Comparison of ENCODE assay signal across 20 cellular contexts in the genomic region with DNA sequence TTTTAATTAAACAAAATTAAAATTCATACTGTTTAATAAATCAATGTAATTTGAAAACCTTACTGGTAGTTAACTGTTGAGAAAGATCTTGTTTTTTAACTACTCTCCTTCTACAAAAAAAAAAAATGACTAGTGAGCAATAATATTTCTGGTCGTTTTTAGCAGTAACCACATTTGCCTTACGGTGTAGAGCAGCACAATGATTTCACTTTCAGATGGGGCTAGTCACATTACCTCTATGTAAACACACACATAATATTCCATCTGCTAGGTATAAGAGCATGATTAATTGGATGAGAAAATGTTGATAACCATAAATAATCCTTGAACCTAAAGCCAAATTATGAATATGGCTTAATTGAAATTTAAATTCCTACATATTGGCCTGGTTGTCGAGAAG.
DNase-seq lines count a peak whose midpoint lies in the region; ATAC-seq and TF ChIP-seq lines count a peak whose summit lies in the region.
"Had no signal": no experiment of that assay in that cellular context is flagged by ENCODE, and none has a peak within 500 bp of the region (broad histone marks: within the 10 kb centered on the region; RNA-seq: fewer than 3 reads in every experiment).

No MANE protein-coding gene starts in this region.

- H3K4me2 ChIP-seq in KMS-11, result peak overlapping the region; percentile 97

- intact Hi-C loops in activated CD4-positive, alpha-beta T cell treated with anti-CD3 and anti-CD28 coated beads, Interleukin-2, amount 10 ng/mL, durations not matched to agents 24 days and 14 days (cut with micrococcal nuclease), result no loop called here

- H3K4me1 Mint-ChIP-seq in activated CD4-positive, alpha-beta T cell treated with anti-CD3 and anti-CD28 coated beads, Interleukin-2, amount 10 ng/mL, durations not matched to agents 24 days and 14 days, result no peaks in the 10 kb centered on the region
- H3K4me1 Mint-ChIP-seq: naive thymus-derived CD4-positive, alpha-beta T cell had no signal

- no peaks in the 10 kb centered on the region for H3K36me3 ChIP-seq in KMS-11 (ENCODE audit: insufficient read depth)
- H3K36me3 ChIP-seq: spleen, stomach had no signal

- no peaks in the 10 kb centered on the region for H3K79me2 ChIP-seq in KMS-11 (ENCODE audit: insufficient read depth, low read depth)

- no peak for TF ChIP-seq POLR2A in GM18505 (IDR thresholded peaks at IDR 0.05; ENCODE audit: borderline replicate concordance, extremely low read depth, insufficient read depth, insufficient read length)

- no peaks in the 10 kb centered on the region for H4K20me1 ChIP-seq in KMS-11 (ENCODE audit: insufficient read depth)

- H3K4me1 ChIP-seq in KMS-11 (ENCODE audit: low read depth, poor library complexity, severe bottlenecking), result peaks cover 40% of the 10 kb centered on the region
- H3K4me1 ChIP-seq: spleen, stomach had no signal

- ATAC-seq in GM18858 (IDR thresholded peaks at IDR 0.05; ENCODE audit: unreplicated experiment) (peak; percentile 75), GM21423 (IDR thresholded peaks at IDR 0.05; ENCODE audit: unreplicated experiment) (peak; percentile 54), HG02973 (IDR thresholded peaks at IDR 0.05; ENCODE audit: unreplicated experiment) (peak; percentile 82), GM18505 (IDR thresholded peaks at IDR 0.05; ENCODE audit: unreplicated experiment) (no peak)
- ATAC-seq: naive thymus-derived CD4-positive, alpha-beta T cell had no signal

- no peak overlapping the region for H3K4me3 ChIP-seq in KMS-11 (IDR thresholded peaks at IDR 0.05; ENCODE audit: insufficient read depth, low read depth, low read length)
- H3K4me3 ChIP-seq: lung, spleen, stomach had no signal

- no peaks in the 10 kb centered on the region for H3K36me3 Mint-ChIP-seq in activated CD4-positive, alpha-beta T cell treated with anti-CD3 and anti-CD28 coated beads, Interleukin-2, amount 10 ng/mL, durations not matched to agents 24 days and 14 days (ENCODE audit: low read depth)
- H3K36me3 Mint-ChIP-seq: naive thymus-derived CD4-positive, alpha-beta T cell had no signal

- H3K4me3 Mint-ChIP-seq in activated CD4-positive, alpha-beta T cell treated with anti-CD3 and anti-CD28 coated beads, Interleukin-2, amount 10 ng/mL, durations not matched to agents 24 days and 14 days, result no peak overlapping the region
- H3K4me3 Mint-ChIP-seq: naive thymus-derived CD4-positive, alpha-beta T cell had no signal

- no peak overlapping the region for H2AFZ ChIP-seq in KMS-11 (ENCODE audit: low read depth)

- H3K9ac ChIP-seq in KMS-11, result no peak overlapping the region; the same call in 1 of the 2 replicates

- TF ChIP-seq CTCF in KMS-11 (conservative IDR thresholded peaks at IDR 0.05; ENCODE audit: low read depth, low read length), result no peak

- peak overlapping the region; percentile 50 for H3K27ac ChIP-seq in KMS-11
- H3K27ac ChIP-seq: spleen, stomach had no signal

- no peaks in the 10 kb centered on the region for H3K27me3 ChIP-seq in KMS-11 (ENCODE audit: insufficient read depth, low read depth)
- H3K27me3 ChIP-seq: spleen, stomach had no signal

- H3K27me3 Mint-ChIP-seq in activated CD4-positive, alpha-beta T cell treated with anti-CD3 and anti-CD28 coated beads, Interleukin-2, amount 10 ng/mL, durations not matched to agents 24 days and 14 days, result no peaks in the 10 kb centered on the region
- H3K27me3 Mint-ChIP-seq: progenitor cell of endocrine pancreas had no signal

- H3K27ac Mint-ChIP-seq in activated CD4-positive, alpha-beta T cell treated with anti-CD3 and anti-CD28 coated beads, Interleukin-2, amount 10 ng/mL, durations not matched to agents 24 days and 14 days, result no peak overlapping the region
- H3K27ac Mint-ChIP-seq: naive thymus-derived CD4-positive, alpha-beta T cell; progenitor cell of endocrine pancreas had no signal

- no peaks in the 10 kb centered on the region for H3K9me3 Mint-ChIP-seq in activated CD4-positive, alpha-beta T cell treated with anti-CD3 and anti-CD28 coated beads, Interleukin-2, amount 10 ng/mL, durations not matched to agents 24 days and 14 days
- H3K9me3 Mint-ChIP-seq: naive thymus-derived CD4-positive, alpha-beta T cell had no signal

- DNase-seq in COLO668 (lab: John Stamatoyannopoulos, UW; ENCODE audit: unreplicated experiment) (no peak), epidermal melanocyte (ENCODE audit: insufficient read length, low spot score) (no peak)
- no peak for DNase-seq in activated CD4-positive, alpha-beta T cell treated with anti-CD3 and anti-CD28 coated beads, Interleukin-2, amount 10 ng/mL, durations not matched to agents 24 days and 14 days
- DNase-seq: activated CD4-positive, alpha-beta T cell treated with anti-CD3 and anti-CD28 coated beads for 48 hours; activated T-cell treated with anti-CD3 and anti-CD28 coated beads, Interleukin-2, amount 50 U/mL, for 1 hour; cerebellar nuclear complex; foreskin melanocyte; naive thymus-derived CD4-positive, alpha-beta T cell; NK-92 treated with Interleukin-12 subunit alpha and Interleukin-12 subunit beta, amount 100 ng/mL, for 24 hours; SHP77; spleen; stomach; T1000 had no signal
